In genomic region chr2:191927319-191927867, GRCh38 we compare ENCODE assay signal across 9 cellular contexts.
DNase-seq lines count a peak whose midpoint lies in the region; ATAC-seq, FAIRE-seq and TF ChIP-seq lines count a peak whose summit lies in the region.
"Had no signal": no experiment of that assay in that cellular context is flagged by ENCODE, and none has a peak within 500 bp of the region (broad histone marks: within the 10 kb centered on the region; RNA-seq: fewer than 3 reads in every experiment).

No MANE protein-coding gene starts in this region.

- no peaks in the 10 kb centered on the region for H3K36me3 ChIP-seq in Karpas-422 (ENCODE audit: insufficient read depth, low read length)

- no peak for FAIRE-seq in H54 (lab: Jason Lieb, UNC)

- no peak overlapping the region for H3K4me2 ChIP-seq in Karpas-422 (ENCODE audit: low read depth, low read length, poor library complexity, severe bottlenecking)

- H3K27me3 ChIP-seq in Karpas-422 (ENCODE audit: low read length) = no peaks in the 10 kb centered on the region

- no peak overlapping the region for H2AFZ ChIP-seq in Karpas-422 (ENCODE audit: low read length)

- peak; percentile 55 for ATAC-seq in esophagus mucosa

- no peaks in the 10 kb centered on the region for H3K79me2 ChIP-seq in Karpas-422 (ENCODE audit: low read length)

- H3K9me2 ChIP-seq in Karpas-422 (replicated peaks; ENCODE audit: insufficient read depth, low read length) = no peaks in the 10 kb centered on the region

- TF ChIP-seq CTCF in retinal pigment epithelial cell (conservative IDR thresholded peaks at IDR 0.05; ENCODE audit: low read depth, low read length) = no peak

- peak; percentile 55 for DNase-seq in H54 (ENCODE audit: insufficient read length, low spot score)
- peak; percentile 37 for DNase-seq in NCI-H774 (lab: John Stamatoyannopoulos, UW)
- DNase-seq in retinal pigment epithelial cell (ENCODE audit: low read depth) = peak; percentile 99
- no peak for DNase-seq in DMS153 treated with DMSO at 0.1 percent for 48 hours (lab: John Stamatoyannopoulos, UW; ENCODE audit: unreplicated experiment)
- no peak for DNase-seq in Karpas-422
- no peak for DNase-seq in midbrain (lab: John Stamatoyannopoulos, UW)
- no peak for DNase-seq in NK-92 (lab: John Stamatoyannopoulos, UW; ENCODE audit: unreplicated experiment)
- DNase-seq: T-helper 1 cell had no signal

- H3K4me1 ChIP-seq in Karpas-422 (ENCODE audit: low read length) = no peaks in the 10 kb centered on the region

- H3K27ac ChIP-seq in Karpas-422 (ENCODE audit: low read length) = no peak overlapping the region

- no peaks in the 10 kb centered on the region for H4K20me1 ChIP-seq in Karpas-422 (ENCODE audit: insufficient read depth, low read depth, low read length)

- H3K4me3 ChIP-seq in retinal pigment epithelial cell (ENCODE audit: low read length) (no peak overlapping the region), Karpas-422 (ENCODE audit: low read length) (no peak overlapping the region)

- TF ChIP-seq POLR2A in H54 (IDR thresholded peaks at IDR 0.05; ENCODE audit: low read depth, low read length) = no peak

- H3K9me3 ChIP-seq in Karpas-422 (ENCODE audit: low read length) = no peaks in the 10 kb centered on the region

- H3K9ac ChIP-seq in Karpas-422 (ENCODE audit: low read length) = no peak overlapping the region

Comparison
In these comparisons a context has a peak if more than half of its experiments do, and no peak if none do; other contexts are left out.
1. DNase-seq: peak in H54 (single experiment), NCI-H774 (single experiment) and retinal pigment epithelial cell (single experiment); none in DMS153 treated with DMSO at 0.1 percent for 48 hours (single experiment), Karpas-422 (single experiment), midbrain (single experiment) and NK-92 (single experiment).